18 cellular contexts compared by ENCODE assay signal in the genomic region with DNA sequence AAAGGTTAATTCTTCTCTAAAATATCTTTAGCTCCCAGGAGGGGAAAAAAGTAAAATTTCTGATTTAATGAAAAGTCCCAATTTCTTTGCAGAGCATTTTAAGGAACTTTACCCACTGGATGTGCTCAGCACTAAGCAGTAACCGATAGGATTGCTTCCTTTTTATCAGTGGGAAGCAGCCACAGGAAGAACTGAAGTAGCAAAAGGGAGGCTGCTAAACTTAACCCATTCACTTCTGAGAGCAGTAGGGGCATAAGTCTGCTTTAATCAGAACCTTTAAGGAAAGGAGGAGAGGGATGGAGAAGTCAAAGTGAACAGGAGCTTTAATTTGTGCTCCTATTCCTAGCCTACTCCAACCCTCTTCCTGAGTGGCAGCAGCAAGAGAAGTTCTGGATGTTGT. TPM values are rescaled to one million over a fixed set of nuclear protein-coding genes. Genes with fewer than 3 reads are reported as not detected.
DNase-seq lines count a peak whose midpoint lies in the region; ATAC-seq and TF ChIP-seq lines count a peak whose summit lies in the region.
"Had no signal": no experiment of that assay in that cellular context is flagged by ENCODE, and none has a peak within 500 bp of the region (broad histone marks: within the 10 kb centered on the region; RNA-seq: fewer than 3 reads in every experiment).

A gene (minus strand): TSS at position 137 of the 400 bp plus-strand sequence. CDS start 171 bp downstream, outside the sequence.

- H3K4me3 ChIP-seq in breast epithelium (no peak within 1 kb of the TSS), mammary epithelial cell (replicated peaks in 1 of 3; ENCODE audit: insufficient read depth in 1 of 3, low read depth in 2 of 3, low read length in 3 of 3) (no peak within 1 kb of the TSS), gastroesophageal sphincter (peak within 1 kb of the TSS in 1 of 2 donors; percentile 20), ovary (no peak within 1 kb of the TSS)
- H3K4me3 ChIP-seq in CD8-positive, alpha-beta T cell (ENCODE audit: low read depth, low read length): no peak within 1 kb of the TSS
- H3K4me3 ChIP-seq in CD4-positive, alpha-beta memory T cell (ENCODE audit: low read length in 2 of 2): no peak within 1 kb of the TSS
- H3K4me3 ChIP-seq: Peyer's patch, transverse colon had no signal

- H3K9me3 Mint-ChIP-seq in CD8-positive, alpha-beta T cell: no peaks in the 10 kb centered on the region
- peaks cover 0 to 4% (median 0%) of the 10 kb centered on the region in 8 donors for H3K9me3 Mint-ChIP-seq in CD4-positive, alpha-beta memory T cell
- H3K9me3 Mint-ChIP-seq: activated naive CD4-positive, alpha-beta T cell treated with anti-CD3 and anti-CD28 coated beads, Interleukin-2, amount 10 ng/mL, durations not matched to agents 7 days and 5 days had no signal

- intact Hi-C loops in breast epithelium (cut with DNase I; ENCODE audit: low total_unique reads) (no loop called here), mammary epithelial cell (cut with micrococcal nuclease) (no loop called here), ovary (cut with DNase I) (no loop called here)
- intact Hi-C loops in CD8-positive, alpha-beta T cell (cut with DNase I, micrococcal nuclease): no loop called here
- intact Hi-C loops in CD4-positive, alpha-beta memory T cell (cut with micrococcal nuclease): no loop called here

- dilution Hi-C loops in mammary epithelial cell (cut with HindIII; ENCODE audit: low sequenced_read_pairs): no loop called here

- no peak for ATAC-seq in gastroesophageal sphincter
- ATAC-seq in CD8-positive, alpha-beta T cell: no peak
- no peak for ATAC-seq in GM19351 (IDR thresholded peaks at IDR 0.05; ENCODE audit: unreplicated experiment)
- ATAC-seq: HCT116 had no signal

- CTCF ChIA-PET in mammary epithelial cell (lab: Charles Lee; ENCODE audit: low non-redundant PET): no interaction called here
- CTCF ChIA-PET in CD8-positive, alpha-beta T cell (lab: Charles Lee): no interaction called here
- CTCF ChIA-PET in CD4-positive, alpha-beta memory T cell (lab: Charles Lee; ENCODE audit: partially characterized antibody): interaction anchor here (1.1 to 1.4 kb wide), 2 partner anchors 26 to 34 kb away, joined by 3 to 5 read pairs; no protein-coding TSS in a partner anchor

- H3K36me3 Mint-ChIP-seq in CD8-positive, alpha-beta T cell: no peaks in the 10 kb centered on the region
- peaks cover 0 to 4% of the 10 kb centered on the region in 2 donors for H3K36me3 Mint-ChIP-seq in CD4-positive, alpha-beta memory T cell
- H3K36me3 Mint-ChIP-seq: activated naive CD4-positive, alpha-beta T cell treated with anti-CD3 and anti-CD28 coated beads, Interleukin-2, amount 10 ng/mL, durations not matched to agents 7 days and 5 days; brain had no signal

- POLR2A ChIA-PET in CD8-positive, alpha-beta T cell (lab: Charles Lee): no interaction called here
- POLR2A ChIA-PET in CD4-positive, alpha-beta memory T cell (lab: Charles Lee; ENCODE audit: partially characterized antibody): no interaction called here

- H3K27me3 ChIP-seq in breast epithelium (no peaks in the 10 kb centered on the region), mammary epithelial cell (ENCODE audit: insufficient read depth, low read length) (no peaks in the 10 kb centered on the region), gastroesophageal sphincter (no peaks in the 10 kb centered on the region), ovary (no peaks in the 10 kb centered on the region)
- no peaks in the 10 kb centered on the region for H3K27me3 ChIP-seq in CD8-positive, alpha-beta T cell (ENCODE audit: insufficient read depth, low read length)
- H3K27me3 ChIP-seq in CD4-positive, alpha-beta memory T cell (ENCODE audit: insufficient read depth, low read length): no peaks in the 10 kb centered on the region
- H3K27me3 ChIP-seq: Peyer's patch, transverse colon had no signal

- TF ChIP-seq CTCF in breast epithelium (IDR thresholded peaks at IDR 0.05) (no peak), mammary epithelial cell (conservative IDR thresholded peaks at IDR 0.05 in 1 of 2, IDR thresholded peaks at IDR 0.05 in 1 of 2; ENCODE audit: extremely low read depth in 1 of 2, insufficient read depth in 1 of 2, low read depth in 1 of 2, low read length in 2 of 2) (no peak), gastroesophageal sphincter (IDR thresholded peaks at IDR 0.05) (no peak), ovary (IDR thresholded peaks at IDR 0.05) (no peak)
- TF ChIP-seq CTCF in CD8-positive, alpha-beta T cell (IDR thresholded peaks at IDR 0.05): no peak

- H3K9ac ChIP-seq in mammary epithelial cell (ENCODE audit: insufficient read depth, low read length): no peak within 1 kb of the TSS

- in situ Hi-C loops in mammary epithelial cell (cut with MboI; ENCODE audit: low sequenced_read_pairs in 2 of 2): no loop called here

- no peaks in the 10 kb centered on the region for H3K36me3 ChIP-seq in breast epithelium
- no peaks in the 10 kb centered on the region for H3K36me3 ChIP-seq in mammary epithelial cell (ENCODE audit: insufficient read depth, low read length)
- H3K36me3 ChIP-seq in gastroesophageal sphincter: no peaks in the 10 kb centered on the region
- no peaks in the 10 kb centered on the region for H3K36me3 ChIP-seq in ovary
- H3K36me3 ChIP-seq in CD8-positive, alpha-beta T cell (ENCODE audit: insufficient read depth, low read length): no peaks in the 10 kb centered on the region
- no peaks in the 10 kb centered on the region for H3K36me3 ChIP-seq in CD4-positive, alpha-beta memory T cell (ENCODE audit: insufficient read depth, low read length)
- H3K36me3 ChIP-seq: Peyer's patch, transverse colon had no signal

- no peak for TF ChIP-seq EP300 in gastroesophageal sphincter (IDR thresholded peaks at IDR 0.05)
- TF ChIP-seq EP300 in ovary (IDR thresholded peaks at IDR 0.05): no peak

- no peak within 1 kb of the TSS for H3K4me3 Mint-ChIP-seq in CD8-positive, alpha-beta T cell
- H3K4me3 Mint-ChIP-seq in CD4-positive, alpha-beta memory T cell: no peak within 1 kb of the TSS
- H3K4me3 Mint-ChIP-seq: activated naive CD4-positive, alpha-beta T cell treated with anti-CD3 and anti-CD28 coated beads, Interleukin-2, amount 10 ng/mL, durations not matched to agents 7 days and 5 days had no signal

- H3K4me1 ChIP-seq in breast epithelium (no peaks in the 10 kb centered on the region), mammary epithelial cell (ENCODE audit: insufficient read depth, low read length) (no peaks in the 10 kb centered on the region), gastroesophageal sphincter (no peaks in the 10 kb centered on the region), ovary (ENCODE audit: insufficient read depth) (no peaks in the 10 kb centered on the region)
- H3K4me1 ChIP-seq in CD8-positive, alpha-beta T cell (ENCODE audit: insufficient read depth, low read length): no peaks in the 10 kb centered on the region
- H3K4me1 ChIP-seq in CD4-positive, alpha-beta memory T cell (ENCODE audit: insufficient read depth, low read length): no peaks in the 10 kb centered on the region
- H3K4me1 ChIP-seq: Peyer's patch, transverse colon had no signal

- H3K27ac ChIP-seq in breast epithelium: no peak within 1 kb of the TSS
- H3K27ac ChIP-seq in mammary epithelial cell (ENCODE audit: insufficient read depth, low read depth, low read length): no peak within 1 kb of the TSS
- H3K27ac ChIP-seq in gastroesophageal sphincter: no peak within 1 kb of the TSS
- no peak within 1 kb of the TSS for H3K27ac ChIP-seq in ovary
- no peak within 1 kb of the TSS for H3K27ac ChIP-seq in CD8-positive, alpha-beta T cell (ENCODE audit: low read depth, low read length)
- no peak within 1 kb of the TSS for H3K27ac ChIP-seq in CD4-positive, alpha-beta memory T cell (ENCODE audit: low read depth, low read length)
- H3K27ac ChIP-seq: Peyer's patch, transverse colon had no signal

- H3K27ac Mint-ChIP-seq in CD8-positive, alpha-beta T cell: no peak within 1 kb of the TSS
- peak within 1 kb of the TSS in 1 of 7 donors; percentile 6 for H3K27ac Mint-ChIP-seq in CD4-positive, alpha-beta memory T cell
- H3K27ac Mint-ChIP-seq: activated naive CD4-positive, alpha-beta T cell treated with anti-CD3 and anti-CD28 coated beads, Interleukin-2, amount 10 ng/mL, durations not matched to agents 7 days and 5 days; brain had no signal

- 7% methylated on average over 1 of the region's 1 CpG for WGBS in mammary epithelial cell (ENCODE audit: low coverage, missing lambda C conversion rate)
- WGBS in gastroesophageal sphincter (ENCODE audit: low coverage in 1 of 2), 2 donors: 17% methylated on average over 1 of the region's 1 CpG; no CpG with 5 or more reads in 1 of the 2 donors
- 9 to 15% (median 15%) methylated on average over 1 of the region's 1 CpG for WGBS in ovary, 3 donors

- no peak within 1 kb of the TSS for H3K4me2 ChIP-seq in mammary epithelial cell (ENCODE audit: insufficient read depth, low read depth, low read length)

- H3K9me3 ChIP-seq in breast epithelium: no peaks in the 10 kb centered on the region
- H3K9me3 ChIP-seq in mammary epithelial cell (replicated peaks; ENCODE audit: insufficient read depth, low read length): no peaks in the 10 kb centered on the region
- no peaks in the 10 kb centered on the region for H3K9me3 ChIP-seq in gastroesophageal sphincter
- no peaks in the 10 kb centered on the region for H3K9me3 ChIP-seq in ovary
- H3K9me3 ChIP-seq in CD8-positive, alpha-beta T cell (ENCODE audit: low read length): no peaks in the 10 kb centered on the region
- H3K9me3 ChIP-seq in CD4-positive, alpha-beta memory T cell (ENCODE audit: control insufficient read depth in 1 of 2, low read length in 2 of 2): no peaks in the 10 kb centered on the region
- H3K9me3 ChIP-seq: Peyer's patch, transverse colon had no signal

- H2AFZ ChIP-seq in mammary epithelial cell (ENCODE audit: low read depth, low read length): no peak within 1 kb of the TSS

- TF ChIP-seq POLR2A in breast epithelium (IDR thresholded peaks at IDR 0.05) (no peak), gastroesophageal sphincter (IDR thresholded peaks at IDR 0.05) (no peak), ovary (IDR thresholded peaks at IDR 0.05) (no peak)

- BruUV-seq in mammary epithelial cell (replicated peaks; lab: Mats Ljungman, UMichigan): no TSS peak

- H3K27me3 Mint-ChIP-seq in CD8-positive, alpha-beta T cell (ENCODE audit: low read depth): no peaks in the 10 kb centered on the region
- H3K27me3 Mint-ChIP-seq in CD4-positive, alpha-beta memory T cell: no peaks in the 10 kb centered on the region
- H3K27me3 Mint-ChIP-seq: brain had no signal

- no peaks in the 10 kb centered on the region for H3K4me1 Mint-ChIP-seq in CD8-positive, alpha-beta T cell (ENCODE audit: low read depth)
- H3K4me1 Mint-ChIP-seq in CD4-positive, alpha-beta memory T cell: peaks cover 0 to 10% (median under 1%) of the 10 kb centered on the region in 4 donors
- H3K4me1 Mint-ChIP-seq: brain had no signal

- no peaks in the 10 kb centered on the region for H4K20me1 ChIP-seq in mammary epithelial cell (ENCODE audit: insufficient read depth, low read length)

- no peak for DNase-seq in breast epithelium (ENCODE audit: low spot score in 2 of 2)
- DNase-seq in mammary epithelial cell: no peak
- DNase-seq in ovary: no peak
- no peak for DNase-seq in CD8-positive, alpha-beta T cell
- DNase-seq in NCI-H510A treated with DMSO at 0.1 percent for 48 hours (lab: John Stamatoyannopoulos, UW): no peak
- no peak for DNase-seq in CD4-positive, alpha-beta memory T cell
- DNase-seq: activated CD4-positive, CD25-positive, alpha-beta regulatory T cell; activated naive CD4-positive, alpha-beta T cell treated with anti-CD3 and anti-CD28 coated beads, Interleukin-2, amount 10 ng/mL, durations not matched to agents 7 days and 5 days; hippocampal formation; NCI-H2081 treated with DMSO at 0.1 percent for 48 hours; NCI-H748 treated with DMSO at 0.1 percent for 48 hours; Peyer's patch; stimulated activated CD8-positive, alpha-beta memory T cell treated with anti-CD3 and anti-CD28 coated beads, Interleukin-4, amount 100 ng/mL, for 48 hours; transverse colon had no signal

- no peaks in the 10 kb centered on the region for H3K79me2 ChIP-seq in mammary epithelial cell (ENCODE audit: insufficient read depth, low read length)

RNA-seq across cellular contexts. Expression of the gene that starts here (rescaled TPM):
- 10 to 100 TPM; 14.6 to 30.2 (median 16.1) TPM for total RNA-seq in breast epithelium
- 1 to 10 TPM; 2.8 to 6.2 TPM for total RNA-seq in mammary epithelial cell
- polyA plus RNA-seq in mammary epithelial cell: 1.7 TPM
- polyA minus RNA-seq in mammary epithelial cell: not detected
- total RNA-seq in gastroesophageal sphincter: 10 to 100 TPM; 12.5 to 26.5 (median 19.1) TPM
- 10 to 100 TPM; 15.5 to 77.5 (median 23.9) TPM for total RNA-seq in ovary
- polyA plus RNA-seq in ovary: 10 to 100 TPM; 15.3 to 18.9 TPM
- 1 to 10 TPM; 1.0 to 1.1 TPM for total RNA-seq in CD8-positive, alpha-beta T cell
- 1 to 10 TPM; 2.4 to 2.7 TPM for total RNA-seq in CD4-positive, alpha-beta memory T cell
- polyA plus RNA-seq in CD4-positive, alpha-beta memory T cell: 1 to 10 TPM; 4.6 to 7.2 TPM
